Comparison of ENCODE assay signal across 1 cellular context in the genomic region with DNA sequence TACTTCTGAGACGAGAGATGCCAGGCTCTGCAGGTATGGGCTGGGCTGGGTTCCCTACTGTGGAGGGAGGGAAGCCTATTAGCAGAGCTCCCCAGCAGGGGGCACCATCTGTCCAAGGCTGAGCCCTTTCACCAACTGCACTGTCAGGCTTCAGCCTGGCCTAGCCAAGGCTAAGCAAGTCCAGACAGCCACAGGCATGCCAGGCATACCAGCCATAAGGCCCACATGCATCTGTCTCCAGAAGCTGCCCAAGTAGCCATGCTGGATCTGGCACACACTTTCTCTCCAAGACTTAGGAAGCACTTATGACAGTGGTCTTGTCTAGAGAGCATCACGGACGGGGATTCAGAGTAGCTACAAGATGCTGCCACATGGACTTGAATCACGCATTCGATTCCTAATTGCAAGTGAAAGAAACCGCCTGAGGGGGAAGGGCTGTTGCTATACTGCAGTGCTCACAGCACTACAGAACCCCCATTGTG.
A peak's percentile ranks its signal among the peaks of the same experiment; 100 is the strongest.
TF ChIP-seq lines count a peak whose summit lies in the region.

No MANE protein-coding gene starts in this region.

TF ChIP-seq in GM12878, 131 proteins besides CTCF, POLR2A, EP300 and RAD21 (continues in another document):
- TF ChIP-seq MEF2A (IDR thresholded peaks at IDR 0.05; ENCODE audit: insufficient read depth, low read depth, low read length) (no peak), ZNF217 (IDR thresholded peaks at IDR 0.05) (no peak), POLR2AphosphoS2 (IDR thresholded peaks at IDR 0.05; ENCODE audit: low read depth, low read length) (no peak), YY1 (IDR thresholded peaks at IDR 0.05; ENCODE audit: low read depth, low read length) (peak; percentile 61; the same call in 1 of the 2 replicates), E2F4 (IDR thresholded peaks at IDR 0.05; ENCODE audit: low read depth, low read length) (no peak), NBN (IDR thresholded peaks at IDR 0.05) (no peak), KLF5 (IDR thresholded peaks at IDR 0.05; ENCODE audit: partially characterized antibody) (no peak), SKIL (IDR thresholded peaks at IDR 0.05; ENCODE audit: low read depth, poor library complexity, severe bottlenecking) (no peak), ZNF687 (IDR thresholded peaks at IDR 0.05) (no peak), SREBF1 (IDR thresholded peaks at IDR 0.05; ENCODE audit: low read length) (no peak), ZNF24 (IDR thresholded peaks at IDR 0.05) (no peak), ESRRA (IDR thresholded peaks at IDR 0.05; ENCODE audit: low read length) (0 out of 2 replicates have a peak, but pooled peaks have one; percentile 25), NKRF (conservative IDR thresholded peaks at IDR 0.05) (no peak), TAF1 (IDR thresholded peaks at IDR 0.05; ENCODE audit: borderline replicate concordance, low read depth, low read length) (no peak), ZNF384 (IDR thresholded peaks at IDR 0.05; ENCODE audit: borderline replicate concordance, low read depth, low read length) (no peak), MYB (IDR thresholded peaks at IDR 0.05; ENCODE audit: borderline replicate concordance, low read depth, low read length) (no peak), NFIC (IDR thresholded peaks at IDR 0.05; ENCODE audit: low read depth, low read length) (no peak), CEBPB (IDR thresholded peaks at IDR 0.05; ENCODE audit: borderline replicate concordance in 1 of 2, low read depth in 2 of 2, low read length in 2 of 2) (no peak), IRF5 (IDR thresholded peaks at IDR 0.05; ENCODE audit: borderline replicate concordance) (no peak), BCL11A (IDR thresholded peaks at IDR 0.05; ENCODE audit: low read depth, low read length) (no peak), SMC3 (IDR thresholded peaks at IDR 0.05; ENCODE audit: borderline replicate concordance, low read length) (peak; percentile 85), KDM1A (IDR thresholded peaks at IDR 0.05; ENCODE audit: borderline replicate concordance) (no peak), BACH1 (IDR thresholded peaks at IDR 0.05; ENCODE audit: borderline replicate concordance) (no peak), SMARCA5 (IDR thresholded peaks at IDR 0.05) (no peak; the same call in 1 of the 2 replicates), NRF1 (conservative IDR thresholded peaks at IDR 0.05; ENCODE audit: low read depth, low read length) (no peak), REST (IDR thresholded peaks at IDR 0.05; ENCODE audit: low read depth, low read length) (no peak), CEBPZ (IDR thresholded peaks at IDR 0.05; ENCODE audit: low read depth, low read length) (no peak), RB1 (IDR thresholded peaks at IDR 0.05; ENCODE audit: borderline replicate concordance) (0 out of 2 replicates have a peak, but pooled peaks have one; percentile 53), ATF3 (IDR thresholded peaks at IDR 0.05; ENCODE audit: borderline replicate concordance, extremely low read depth, low read depth, low read length) (no peak), CBX5 (IDR thresholded peaks at IDR 0.05; ENCODE audit: low read depth) (no peak), PAX8 (IDR thresholded peaks at IDR 0.05) (no peak), EGR1 (IDR thresholded peaks at IDR 0.05; ENCODE audit: borderline replicate concordance in 1 of 2, low read depth in 2 of 2, low read length in 2 of 2) (no peak), CBFB (IDR thresholded peaks at IDR 0.05; ENCODE audit: low read depth) (no peak), JUNB (IDR thresholded peaks at IDR 0.05) (no peak)
- TF ChIP-seq, protein P1, sequence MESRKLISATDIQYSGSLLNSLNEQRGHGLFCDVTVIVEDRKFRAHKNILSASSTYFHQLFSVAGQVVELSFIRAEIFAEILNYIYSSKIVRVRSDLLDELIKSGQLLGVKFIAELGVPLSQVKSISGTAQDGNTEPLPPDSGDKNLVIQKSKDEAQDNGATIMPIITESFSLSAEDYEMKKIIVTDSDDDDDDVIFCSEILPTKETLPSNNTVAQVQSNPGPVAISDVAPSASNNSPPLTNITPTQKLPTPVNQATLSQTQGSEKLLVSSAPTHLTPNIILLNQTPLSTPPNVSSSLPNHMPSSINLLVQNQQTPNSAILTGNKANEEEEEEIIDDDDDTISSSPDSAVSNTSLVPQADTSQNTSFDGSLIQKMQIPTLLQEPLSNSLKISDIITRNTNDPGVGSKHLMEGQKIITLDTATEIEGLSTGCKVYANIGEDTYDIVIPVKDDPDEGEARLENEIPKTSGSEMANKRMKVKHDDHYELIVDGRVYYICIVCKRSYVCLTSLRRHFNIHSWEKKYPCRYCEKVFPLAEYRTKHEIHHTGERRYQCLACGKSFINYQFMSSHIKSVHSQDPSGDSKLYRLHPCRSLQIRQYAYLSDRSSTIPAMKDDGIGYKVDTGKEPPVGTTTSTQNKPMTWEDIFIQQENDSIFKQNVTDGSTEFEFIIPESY (IDR thresholded peaks at IDR 0.05) = no peak
